19 cellular contexts compared by ENCODE assay signal in genomic region chr19:18972851-18973250, GRCh38. TPM values are rescaled to one million over a fixed set of nuclear protein-coding genes. Genes with fewer than 3 reads are reported as not detected.
DNase-seq lines count a peak whose midpoint lies in the region; ATAC-seq, FAIRE-seq and TF ChIP-seq lines count a peak whose summit lies in the region.
"Had no signal": no experiment of that assay in that cellular context is flagged by ENCODE, and none has a peak within 500 bp of the region (broad histone marks: within the 10 kb centered on the region; RNA-seq: fewer than 3 reads in every experiment).

No MANE protein-coding gene starts in this region.

- POLR2A ChIA-PET in IMR-90 (lab: Charles Lee; ENCODE audit: unreplicated experiment) (no interaction called here), K562 (lab: Yijun Ruan, JAX) (interaction anchor here (0.6 to 1.5 kb wide), 2 partner anchors 15 to 54 kb away, joined by 3 to 4 read pairs; partner anchors contain the start of genes COPE and DDX49)

- H3K18ac ChIP-seq in IMR-90 (ENCODE audit: low read depth, low read length): no peak overlapping the region

- H3K79me2 ChIP-seq in K562 (ENCODE audit: control insufficient read depth, insufficient read depth, low read length): no peaks in the 10 kb centered on the region

- BruUV-seq in IMR-90 (replicated peaks; lab: Mats Ljungman, UMichigan): no TSS peak
- no TSS peak for BruUV-seq in K562 (replicated peaks; lab: Mats Ljungman, UMichigan)

- no peak overlapping the region for H2AFZ ChIP-seq in IMR-90 (replicated peaks; ENCODE audit: low read length, poor library complexity)
- no peak overlapping the region for H2AFZ ChIP-seq in K562 (ENCODE audit: low read depth, low read length)

- H3K27ac ChIP-seq in IMR-90 (ENCODE audit: insufficient read depth, low read length) (no peak overlapping the region), K562 (ENCODE audit: extremely low read depth, low read depth, low read length) (no peak overlapping the region), left lung (peak overlapping the region; percentile 41 to 95), suprapubic skin (peak overlapping the region; percentile 13)
- H3K27ac ChIP-seq: SJCRH30 had no signal

- H2BK15ac ChIP-seq in IMR-90 (ENCODE audit: low read depth, low read length): no peak overlapping the region

- peak overlapping the region; percentile 15 for H2AK5ac ChIP-seq in IMR-90 (ENCODE audit: low read depth, low read length)

- H3K36me3 ChIP-seq in IMR-90 (ENCODE audit: control insufficient read depth, insufficient read depth, low read length) (no peaks in the 10 kb centered on the region), K562 (ENCODE audit: control insufficient read depth, insufficient read depth, low read length) (no peaks in the 10 kb centered on the region), left lung (no peaks in the 10 kb centered on the region), suprapubic skin (no peaks in the 10 kb centered on the region)
- H3K36me3 ChIP-seq: gastrocnemius medialis, SJCRH30 had no signal

- no peak overlapping the region; a peak in 1 of 4 replicates for H4K8ac ChIP-seq in IMR-90 (ENCODE audit: low read depth in 2 of 2, low read length in 2 of 2)

- no peak overlapping the region for H3K9ac ChIP-seq in IMR-90 (ENCODE audit: low read depth, low read length)
- no peak overlapping the region for H3K9ac ChIP-seq in K562 (ENCODE audit: insufficient read depth in 1 of 2, low read depth in 2 of 2, low read length in 2 of 2)

- in situ Hi-C loops in IMR-90 (cut with MboI; ENCODE audit: low sequenced_read_pairs) (no loop called here), K562 (cut with MboI) (no loop called here)

- no peak for ATAC-seq in IMR-90 (ENCODE audit: low read depth)
- ATAC-seq in K562: peak; percentile 48
- ATAC-seq in left lung: no peak
- ATAC-seq in HG02642 (IDR thresholded peaks at IDR 0.05; ENCODE audit: poor library complexity, unreplicated experiment): no peak
- no peak for ATAC-seq in HG03457 (IDR thresholded peaks at IDR 0.05; ENCODE audit: unreplicated experiment)
- ATAC-seq: gastrocnemius medialis, HCT116, WTC11 had no signal

- no peaks in the 10 kb centered on the region for H4K20me1 ChIP-seq in IMR-90 (ENCODE audit: insufficient read depth, low read length)
- H4K20me1 ChIP-seq in K562 (replicated peaks; ENCODE audit: control insufficient read depth, insufficient read depth, low read length): no peaks in the 10 kb centered on the region

- H3K27me3 ChIP-seq in IMR-90 (ENCODE audit: control insufficient read depth, insufficient read depth, low read length) (no peaks in the 10 kb centered on the region), K562 (ENCODE audit: control insufficient read depth in 2 of 2, insufficient read depth in 2 of 2, low read length in 2 of 2) (no peaks in the 10 kb centered on the region), left lung (no peaks in the 10 kb centered on the region), suprapubic skin (no peaks in the 10 kb centered on the region)
- H3K27me3 ChIP-seq: gastrocnemius medialis, SJCRH30 had no signal

- H3K9me3 ChIP-seq in IMR-90 (ENCODE audit: control insufficient read depth, insufficient read depth, low read length) (no peaks in the 10 kb centered on the region), K562 (replicated peaks; ENCODE audit: control insufficient read depth, insufficient read depth, low read depth, low read length) (no peaks in the 10 kb centered on the region), left lung (no peaks in the 10 kb centered on the region), suprapubic skin (no peaks in the 10 kb centered on the region)
- H3K9me3 ChIP-seq: gastrocnemius medialis, SJCRH30 had no signal

- H3K14ac ChIP-seq in IMR-90 (replicated peaks; ENCODE audit: low read depth, low read length): no peak overlapping the region

- H3K79me1 ChIP-seq in IMR-90 (ENCODE audit: low read depth in 1 of 2, low read length in 2 of 2): no peaks in the 10 kb centered on the region

- H2AK9ac ChIP-seq in IMR-90 (replicated peaks; ENCODE audit: low read depth, low read length, poor library complexity): no peak overlapping the region

- no peak overlapping the region for H3K23ac ChIP-seq in IMR-90 (ENCODE audit: low read depth, low read length)

- no peak overlapping the region; the same call in 1 of the 2 replicates for H2BK120ac ChIP-seq in IMR-90 (ENCODE audit: low read depth, low read length)

- no peak overlapping the region for H4K5ac ChIP-seq in IMR-90 (ENCODE audit: low read depth, low read length)

- no peak overlapping the region for H4K91ac ChIP-seq in IMR-90 (ENCODE audit: insufficient read depth, low read depth, low read length)

- FAIRE-seq in K562 (lab: Jason Lieb, UNC) (no peak), frontal cortex (lab: Jason Lieb, UNC) (no peak)
- FAIRE-seq: kidney, small intestine had no signal

- TF ChIP-seq POLR2A in IMR-90 (IDR thresholded peaks at IDR 0.05; ENCODE audit: low read depth, low read length): no peak
- no peak for TF ChIP-seq POLR2A in K562 (conservative IDR thresholded peaks at IDR 0.05)
- TF ChIP-seq POLR2A in suprapubic skin (IDR thresholded peaks at IDR 0.05): no peak

- H3K9me1 ChIP-seq in IMR-90 (ENCODE audit: insufficient read depth, low read length) (no peaks in the 10 kb centered on the region), K562 (ENCODE audit: control insufficient read depth, insufficient read depth, low read length) (no peaks in the 10 kb centered on the region)

- no peak for TF ChIP-seq EP300 in K562 (IDR thresholded peaks at IDR 0.05; ENCODE audit: low read length)
- no peak for TF ChIP-seq EP300 in suprapubic skin (IDR thresholded peaks at IDR 0.05)

- no peak overlapping the region for H3K4me3 ChIP-seq in IMR-90 (ENCODE audit: insufficient read depth, low read depth, low read length)
- no peak overlapping the region for H3K4me3 ChIP-seq in K562
- no peak overlapping the region for H3K4me3 ChIP-seq in left lung
- no peak overlapping the region for H3K4me3 ChIP-seq in suprapubic skin
- H3K4me3 ChIP-seq: gastrocnemius medialis, SJCRH30 had no signal

- TF ChIP-seq CTCF in IMR-90 (conservative IDR thresholded peaks at IDR 0.05; ENCODE audit: low read depth, low read length) (no peak), K562 (IDR thresholded peaks at IDR 0.05 in 2 of 3, conservative IDR thresholded peaks at IDR 0.05 in 1 of 3; ENCODE audit: insufficient read depth in 2 of 3, low read depth in 1 of 3, low read length in 3 of 3) (no peak), left lung (IDR thresholded peaks at IDR 0.05) (no peak), suprapubic skin (IDR thresholded peaks at IDR 0.05) (no peak)

- H2BK20ac ChIP-seq in IMR-90 (ENCODE audit: low read depth, low read length): peak overlapping the region; percentile 66; the same call in 1 of the 2 replicates

- H2BK5ac ChIP-seq in IMR-90 (ENCODE audit: low read depth, low read length, poor library complexity, severe bottlenecking): no peak overlapping the region

- CTCF ChIA-PET in IMR-90 (lab: Yijun Ruan, JAX): interaction anchor here (0.6 kb wide), 1 partner anchor 78 kb away, joined by 3 read pairs; no protein-coding TSS in a partner anchor
- CTCF ChIA-PET in K562 (lab: Yijun Ruan, JAX; ENCODE audit: low intra/inter-chr PET ratio): no interaction called here

- DNase-seq in IMR-90: no peak
- DNase-seq in K562 (ENCODE audit: extremely low read depth in 1 of 4, low spot score in 3 of 4): no peak
- no peak for DNase-seq in left lung
- DNase-seq in suprapubic skin (ENCODE audit: low spot score in 2 of 2): no peak
- DNase-seq in NCI-H526 treated with DMSO at 0.1 percent for 48 hours (lab: John Stamatoyannopoulos, UW): no peak
- no peak for DNase-seq in frontal cortex (ENCODE audit: low spot score in 2 of 2)
- DNase-seq: activated CD4-positive, alpha-beta T cell treated with anti-CD3 and anti-CD28 coated beads, Interleukin-2, amount 50 U/mL, for 4 hours; COR-L47; gastrocnemius medialis; kidney; NCI-H2171 treated with DMSO at 0.1 percent for 48 hours; NCI-H748 treated with DMSO at 0.1 percent for 48 hours; SJCRH30; small intestine; stimulated activated CD4-positive, alpha-beta T cell treated with anti-CD3 and anti-CD28 coated beads, Interleukin-4, amount 100 ng/mL, for 1 hour had no signal

- H3K4me2 ChIP-seq in IMR-90 (ENCODE audit: low read depth, low read length) (no peak overlapping the region), K562 (ENCODE audit: insufficient read depth, low read length) (no peak overlapping the region)

- H3K4me1 ChIP-seq in IMR-90 (ENCODE audit: control insufficient read depth, insufficient read depth, low read length) (peaks cover 9% of the 10 kb centered on the region), K562 (replicated peaks in 1 of 2; ENCODE audit: control insufficient read depth in 2 of 2, insufficient read depth in 2 of 2, low read length in 2 of 2) (peaks cover 6 to 12% of the 10 kb centered on the region in 2 experiments), left lung (peaks cover 7 to 71% of the 10 kb centered on the region in 2 donors), suprapubic skin (peaks cover 20% of the 10 kb centered on the region)

- intact Hi-C loops in IMR-90 (cut with micrococcal nuclease): no loop called here
- intact Hi-C loops in K562 (cut with micrococcal nuclease): no loop called here
- intact Hi-C loops in left lung (cut with DNase I): no loop called here

- peak overlapping the region; percentile 0; the same call in 1 of the 2 replicates for H3K4ac ChIP-seq in IMR-90 (ENCODE audit: low read depth, low read length)

- H3K56ac ChIP-seq in IMR-90 (ENCODE audit: extremely low read depth, insufficient read depth, low read length): no peak overlapping the region

- TF ChIP-seq RAD21 in IMR-90 (IDR thresholded peaks at IDR 0.05; ENCODE audit: low read length) (no peak), K562 (CRISPR knock-in tag; conservative IDR thresholded peaks at IDR 0.05 in 1 of 2, IDR thresholded peaks at IDR 0.05 in 1 of 2) (no peak)

- WGBS in IMR-90 (ENCODE audit: extremely low coverage in 2 of 2, insufficient read length in 1 of 2), 2 experiments: 93% methylated on average over 2 of the region's 5 CpGs; no CpG with 5 or more reads in 1 of the 2 experiments
- WGBS in K562 (ENCODE audit: insufficient coverage, low coverage, missing lambda C conversion rate): 50% methylated on average over 5 of the region's 5 CpGs
- 88% methylated on average over 5 of the region's 5 CpGs for WGBS in suprapubic skin

- dilution Hi-C loops in IMR-90 (cut with HindIII; ENCODE audit: low sequenced_read_pairs, unreplicated experiment): no loop called here

RNA-seq across cellular contexts. Expression of gene HOMER3, which starts 31.8 kb away (rescaled TPM):
- 50.8 and 53.4 TPM in 2 replicates for total RNA-seq in IMR-90 (2012; rRNA removed)
- 77.0 and 84.5 TPM in 2 replicates for polyA plus RNA-seq in IMR-90 (2012; rRNA removed)
- polyA plus RNA-seq in IMR-90 (2012; cell fraction: cytosol; rRNA removed): 102 and 137 TPM in 2 replicates
- polyA plus RNA-seq in IMR-90 (2012; cell fraction: nucleus; rRNA removed; ENCODE audit: low replicate concordance): 80.0 and 184 TPM in 2 replicates
- total RNA-seq in K562 (2011; cell fraction: chromatin; rRNA removed; ENCODE audit: low replicate concordance): 9.9 and 22.2 TPM in 2 replicates
- total RNA-seq in K562 (2011; cell fraction: nucleolus; rRNA removed): 12.0 and 12.4 TPM in 2 replicates
- 9.1 and 12.6 TPM in 2 replicates for total RNA-seq in K562 (2011; cell fraction: nucleoplasm; rRNA removed)
- total RNA-seq in K562 (2014; rRNA removed): 4.2 and 6.8 TPM in 2 replicates
- total RNA-seq in K562 (2014; rRNA removed; fragmentation: Illumina TruSeq; extraction: Trizol): 1.2 and 1.3 TPM in 2 replicates
- 1.5 and 2.7 TPM in 2 replicates for total RNA-seq in K562 (2015; rRNA removed; fragmentation: Illumina TruSeq; extraction: Trizol)
- total RNA-seq in K562 (2021): 3.4 and 4.1 TPM in 2 replicates
- 5.1 and 10.3 TPM in 2 replicates for polyA plus RNA-seq in K562 (2011; rRNA removed)
- 9.6 and 10.5 TPM in 2 replicates for polyA plus RNA-seq in K562 (2011; cell fraction: cytosol; rRNA removed)
- polyA plus RNA-seq in K562 (2011; cell fraction: nucleus; rRNA removed): 9.2 and 20.4 TPM in 2 replicates
- polyA plus RNA-seq in K562 (2012): 2.4 and 5.5 TPM in 2 replicates
- 2.9 and 4.7 TPM in 2 replicates for polyA plus RNA-seq in K562 (2014; fragmentation: Illumina TruSeq; extraction: Trizol)
- not detected for polyA plus RNA-seq in K562 (2014; fragmentation: Nextera tagmentation; extraction: Ambion mirVana)
- polyA plus RNA-seq in K562 (2014; rRNA removed): 3.7 and 6.4 TPM in 2 replicates
- polyA minus RNA-seq in K562 (2011; rRNA and poly(A)+ RNA removed): 2.5 and 2.9 TPM in 2 replicates
- 3.3 and 6.9 TPM in 2 replicates for polyA minus RNA-seq in K562 (2011; cell fraction: cytosol; rRNA and poly(A)+ RNA removed)
- 3.4 and 8.3 TPM in 2 replicates for polyA minus RNA-seq in K562 (2011; cell fraction: nucleus; rRNA and poly(A)+ RNA removed)
- total RNA-seq in left lung: 10 to 100 TPM; 27.6 to 32.1 TPM
- 10 to 100 TPM; 22.9 to 32.9 (median 27.7) TPM for total RNA-seq in suprapubic skin
- total RNA-seq in frontal cortex: 20.4 TPM

RNA-seq across cellular contexts. Expression of gene DDX49, which starts 53.3 kb away (rescaled TPM):
- total RNA-seq in IMR-90 (2012; rRNA removed) (50.9 and 55.8 TPM in 2 replicates), K562 (2014; rRNA removed) (113 and 149 TPM in 2 replicates), K562 (2014; rRNA removed; fragmentation: Illumina TruSeq; extraction: Trizol) (26.2 and 45.7 TPM in 2 replicates), K562 (2015; rRNA removed; fragmentation: Illumina TruSeq; extraction: Trizol) (51.1 and 57.8 TPM in 2 replicates), K562 (2021) (78.9 and 88.6 TPM in 2 replicates), left lung (10 to 100 TPM; 33.5 to 40.7 TPM), suprapubic skin (10 to 100 TPM; 43.4 to 75.6 (median 58.4) TPM), frontal cortex (66.9 TPM)
- polyA plus RNA-seq in IMR-90 (2012; rRNA removed) (52.1 and 61.9 TPM in 2 replicates), K562 (2011; rRNA removed) (35.6 and 43.2 TPM in 2 replicates), K562 (2014; fragmentation: Illumina TruSeq; extraction: Trizol) (33.3 and 53.3 TPM in 2 replicates), K562 (2014; fragmentation: Nextera tagmentation; extraction: Ambion mirVana) (1 to 10 TPM; 1.1 to 6.3 TPM), K562 (2014; rRNA removed) (61.3 and 65.9 TPM in 2 replicates)
- polyA plus RNA-seq in IMR-90 (2012; cell fraction: cytosol; rRNA removed): 52.5 and 65.2 TPM in 2 replicates
- polyA plus RNA-seq in IMR-90 (2012; cell fraction: nucleus; rRNA removed; ENCODE audit: low replicate concordance): 50.7 and 114 TPM in 2 replicates
- total RNA-seq in K562 (2011; cell fraction: chromatin; rRNA removed; ENCODE audit: low replicate concordance): 17.3 and 60.1 TPM in 2 replicates
- 53.9 and 64.9 TPM in 2 replicates for total RNA-seq in K562 (2011; cell fraction: nucleolus; rRNA removed)
- 23.2 and 29.4 TPM in 2 replicates for total RNA-seq in K562 (2011; cell fraction: nucleoplasm; rRNA removed)
- polyA plus RNA-seq in K562 (2011; cell fraction: cytosol; rRNA removed): 53.9 and 97.8 TPM in 2 replicates
- polyA plus RNA-seq in K562 (2011; cell fraction: nucleus; rRNA removed): 37.4 and 64.0 TPM in 2 replicates
- 53.0 and 58.9 TPM in 2 replicates for polyA plus RNA-seq in K562 (2012)
- polyA minus RNA-seq in K562 (2011; rRNA and poly(A)+ RNA removed): 27.6 and 57.1 TPM in 2 replicates
- 34.9 and 39.1 TPM in 2 replicates for polyA minus RNA-seq in K562 (2011; cell fraction: cytosol; rRNA and poly(A)+ RNA removed)
- polyA minus RNA-seq in K562 (2011; cell fraction: nucleus; rRNA and poly(A)+ RNA removed): 23.5 and 26.5 TPM in 2 replicates

RNA-seq across cellular contexts. Expression of gene COPE, which starts 53.7 kb away (rescaled TPM):
- total RNA-seq in IMR-90 (2012; rRNA removed) (310 and 347 TPM in 2 replicates), K562 (2014; rRNA removed) (239 and 305 TPM in 2 replicates), K562 (2014; rRNA removed; fragmentation: Illumina TruSeq; extraction: Trizol) (19.2 and 33.2 TPM in 2 replicates), K562 (2015; rRNA removed; fragmentation: Illumina TruSeq; extraction: Trizol) (130 and 147 TPM in 2 replicates), K562 (2021) (273 and 289 TPM in 2 replicates), left lung (100 to 1,000 TPM; 196 to 226 TPM), suprapubic skin (100 to 1,000 TPM; 112 to 223 (median 208) TPM), frontal cortex (92.5 TPM)
- polyA plus RNA-seq in IMR-90 (2012; rRNA removed) (461 and 500 TPM in 2 replicates), K562 (2011; rRNA removed) (159 and 263 TPM in 2 replicates), K562 (2014; fragmentation: Illumina TruSeq; extraction: Trizol) (50.1 and 152 TPM in 2 replicates), K562 (2014; fragmentation: Nextera tagmentation; extraction: Ambion mirVana) (10 to 100 TPM in 1 of 2 experiments, 1 to 10 TPM in 1; 5.8 to 18.3 TPM), K562 (2014; rRNA removed) (230 and 233 TPM in 2 replicates)
- 350 and 779 TPM in 2 replicates for polyA plus RNA-seq in IMR-90 (2012; cell fraction: cytosol; rRNA removed)
- 196 and 505 TPM in 2 replicates for polyA plus RNA-seq in IMR-90 (2012; cell fraction: nucleus; rRNA removed; ENCODE audit: low replicate concordance)
- total RNA-seq in K562 (2011; cell fraction: chromatin; rRNA removed; ENCODE audit: low replicate concordance): 63.5 and 278 TPM in 2 replicates
- total RNA-seq in K562 (2011; cell fraction: nucleolus; rRNA removed): 249 and 252 TPM in 2 replicates
- total RNA-seq in K562 (2011; cell fraction: nucleoplasm; rRNA removed): 127 and 141 TPM in 2 replicates
- 307 and 533 TPM in 2 replicates for polyA plus RNA-seq in K562 (2011; cell fraction: cytosol; rRNA removed)
- 164 and 210 TPM in 2 replicates for polyA plus RNA-seq in K562 (2011; cell fraction: nucleus; rRNA removed)
- 176 and 372 TPM in 2 replicates for polyA plus RNA-seq in K562 (2012)
- 43.6 and 67.0 TPM in 2 replicates for polyA minus RNA-seq in K562 (2011; rRNA and poly(A)+ RNA removed)
- 103 and 143 TPM in 2 replicates for polyA minus RNA-seq in K562 (2011; cell fraction: cytosol; rRNA and poly(A)+ RNA removed)
- 49.1 and 66.3 TPM in 2 replicates for polyA minus RNA-seq in K562 (2011; cell fraction: nucleus; rRNA and poly(A)+ RNA removed)

Comparison
In these comparisons a context has a peak if more than half of its experiments do, and no peak if none do; other contexts are left out.
1. H3K27ac ChIP-seq: peak in left lung (2 of 2) and suprapubic skin (single experiment); none in IMR-90 (single experiment) and K562 (single experiment).